In genomic region chr10:6074489-6075301, GRCh38 we compare ENCODE assay signal across 13 cellular contexts. TPM values are rescaled to one million over a fixed set of nuclear protein-coding genes. Genes with fewer than 3 reads are reported as not detected.
DNase-seq lines count a peak whose midpoint lies in the region; ATAC-seq and TF ChIP-seq lines count a peak whose summit lies in the region.
"Had no signal": no experiment of that assay in that cellular context is flagged by ENCODE, and none has a peak within 500 bp of the region (broad histone marks: within the 10 kb centered on the region; RNA-seq: fewer than 3 reads in every experiment).

No MANE protein-coding gene starts in this region.

- H3K79me2 ChIP-seq in MM.1S (ENCODE audit: low read length) = no peaks in the 10 kb centered on the region

- intact Hi-C loops in left cardiac atrium (cut with DNase I) = no loop called here
- intact Hi-C loops in cardiac septum (cut with DNase I) = no loop called here
- intact Hi-C loops in colonic mucosa (cut with DNase I) = no loop called here

- H3K4me2 ChIP-seq in MM.1S (ENCODE audit: low read depth, low read length) = no peak overlapping the region

- TF ChIP-seq CTCF in choroid plexus epithelial cell (conservative IDR thresholded peaks at IDR 0.05; ENCODE audit: low read depth, low read length) (no peak), MM.1S (IDR thresholded peaks at IDR 0.05; ENCODE audit: low read length) (no peak), colonic mucosa (IDR thresholded peaks at IDR 0.05) (no peak)

- H3K36me3 ChIP-seq in MM.1S (replicated peaks; ENCODE audit: insufficient read depth, low read length) = no peaks in the 10 kb centered on the region
- no peaks in the 10 kb centered on the region for H3K36me3 ChIP-seq in colonic mucosa

- H4K20me1 ChIP-seq in MM.1S (ENCODE audit: insufficient read depth, low read length) = no peaks in the 10 kb centered on the region

- no peaks in the 10 kb centered on the region for H3K27me3 Mint-ChIP-seq in T-helper 1 cell treated with Interleukin-12 subunit alpha and Interleukin-12 subunit beta and Interleukin-4 antibody, amounts not matched to agents 30 μg/mL and 1 μg/mL, for 36 hours (ENCODE audit: low read depth)
- H3K27me3 Mint-ChIP-seq in stimulated activated naive CD8-positive, alpha-beta T cell treated with anti-CD3 and anti-CD28 coated beads, Interleukin-15, Interleukin-2, amounts not matched to agents 100 ng/mL and 50 ng/mL, for 24 hours = no peaks in the 10 kb centered on the region
- H3K27me3 Mint-ChIP-seq: naive thymus-derived CD4-positive, alpha-beta T cell had no signal

- no peaks in the 10 kb centered on the region for H3K9me3 ChIP-seq in MM.1S (replicated peaks; ENCODE audit: insufficient read depth, low read length)
- H3K9me3 ChIP-seq in colonic mucosa = no peaks in the 10 kb centered on the region

- H3K27ac Mint-ChIP-seq in T-helper 1 cell treated with Interleukin-12 subunit alpha and Interleukin-12 subunit beta and Interleukin-4 antibody, amounts not matched to agents 30 μg/mL and 1 μg/mL, for 36 hours = peak overlapping the region; percentile 53
- H3K27ac Mint-ChIP-seq in stimulated activated naive CD8-positive, alpha-beta T cell treated with anti-CD3 and anti-CD28 coated beads, Interleukin-15, Interleukin-2, amounts not matched to agents 100 ng/mL and 50 ng/mL, for 24 hours = peak overlapping the region; percentile 86

- no peak overlapping the region for H2AFZ ChIP-seq in MM.1S (ENCODE audit: low read length)

- 0 out of 2 replicates have a peak, but pooled peaks cover under 1% of the 10 kb centered on the region for H3K4me1 ChIP-seq in MM.1S (ENCODE audit: low read length)
- no peaks in the 10 kb centered on the region for H3K4me1 ChIP-seq in colonic mucosa

- H3K27ac ChIP-seq in MM.1S (ENCODE audit: low read length) = no peak overlapping the region
- no peak overlapping the region for H3K27ac ChIP-seq in colonic mucosa
- H3K27ac ChIP-seq: C4-2B had no signal

- H3K4me3 Mint-ChIP-seq in T-helper 1 cell treated with Interleukin-12 subunit alpha and Interleukin-12 subunit beta and Interleukin-4 antibody, amounts not matched to agents 30 μg/mL and 1 μg/mL, for 36 hours = peak overlapping the region; percentile 1
- peak overlapping the region; percentile 53 for H3K4me3 Mint-ChIP-seq in stimulated activated naive CD8-positive, alpha-beta T cell treated with anti-CD3 and anti-CD28 coated beads, Interleukin-15, Interleukin-2, amounts not matched to agents 100 ng/mL and 50 ng/mL, for 24 hours

- no peaks in the 10 kb centered on the region for H3K9me3 Mint-ChIP-seq in T-helper 1 cell treated with Interleukin-12 subunit alpha and Interleukin-12 subunit beta and Interleukin-4 antibody, amounts not matched to agents 30 μg/mL and 1 μg/mL, for 36 hours
- no peaks in the 10 kb centered on the region for H3K9me3 Mint-ChIP-seq in stimulated activated naive CD8-positive, alpha-beta T cell treated with anti-CD3 and anti-CD28 coated beads, Interleukin-15, Interleukin-2, amounts not matched to agents 100 ng/mL and 50 ng/mL, for 24 hours

- peak; percentile 32 to 82 for ATAC-seq in left cardiac atrium
- ATAC-seq: naive thymus-derived CD4-positive, alpha-beta T cell had no signal

- no peaks in the 10 kb centered on the region for H3K9me2 ChIP-seq in MM.1S (replicated peaks; ENCODE audit: insufficient read depth, low read length)

- H3K27me3 ChIP-seq in MM.1S (replicated peaks; ENCODE audit: insufficient read depth, low read length) = no peaks in the 10 kb centered on the region
- no peaks in the 10 kb centered on the region for H3K27me3 ChIP-seq in colonic mucosa

- H3K36me3 Mint-ChIP-seq in T-helper 1 cell treated with Interleukin-12 subunit alpha and Interleukin-12 subunit beta and Interleukin-4 antibody, amounts not matched to agents 30 μg/mL and 1 μg/mL, for 36 hours (ENCODE audit: low read depth) = peaks cover 5% of the 10 kb centered on the region
- no peaks in the 10 kb centered on the region for H3K36me3 Mint-ChIP-seq in stimulated activated naive CD8-positive, alpha-beta T cell treated with anti-CD3 and anti-CD28 coated beads, Interleukin-15, Interleukin-2, amounts not matched to agents 100 ng/mL and 50 ng/mL, for 24 hours (ENCODE audit: low read depth)

- H3K4me1 Mint-ChIP-seq in T-helper 1 cell treated with Interleukin-12 subunit alpha and Interleukin-12 subunit beta and Interleukin-4 antibody, amounts not matched to agents 30 μg/mL and 1 μg/mL, for 36 hours (ENCODE audit: low read depth) = peaks cover 49% of the 10 kb centered on the region
- H3K4me1 Mint-ChIP-seq in stimulated activated naive CD8-positive, alpha-beta T cell treated with anti-CD3 and anti-CD28 coated beads, Interleukin-15, Interleukin-2, amounts not matched to agents 100 ng/mL and 50 ng/mL, for 24 hours (ENCODE audit: low read depth) = peaks cover 58% of the 10 kb centered on the region

- DNase-seq in left cardiac atrium (no peak), cardiac septum (ENCODE audit: low spot score) (no peak), choroid plexus epithelial cell (ENCODE audit: low read depth) (peak; percentile 35), MM.1S (no peak), colonic mucosa (no peak), NCI-H1436 (lab: John Stamatoyannopoulos, UW) (no peak)
- DNase-seq: naive thymus-derived CD4-positive, alpha-beta T cell; NCI-H2171 treated with DMSO at 0.1 percent for 48 hours; SIG-M5 had no signal

- H3F3A ChIP-seq in MM.1S (ENCODE audit: insufficient read depth, low read length) = no peaks in the 10 kb centered on the region

- no peak overlapping the region for H3K4me3 ChIP-seq in choroid plexus epithelial cell (ENCODE audit: low read depth, low read length)
- no peak overlapping the region for H3K4me3 ChIP-seq in MM.1S (ENCODE audit: low read length)
- no peak overlapping the region for H3K4me3 ChIP-seq in colonic mucosa

- H3K9ac ChIP-seq in MM.1S (ENCODE audit: low read length) = no peak overlapping the region
- H3K9ac ChIP-seq in colonic mucosa (ENCODE audit: low read depth in 2 of 2, low read length in 2 of 2) = no peak overlapping the region

RNA-seq across cellular contexts. Expression of gene IL2RA, which starts 12.5 kb away (rescaled TPM):
- total RNA-seq in left cardiac atrium (1 to 10 TPM; 2.7 to 6.3 TPM), cardiac septum (0.73 TPM), colonic mucosa (1 to 10 TPM; 1.7 to 2.4 TPM)
- total RNA-seq: HT1080 had no signal

RNA-seq across cellular contexts. Expression of gene RBM17, which starts 14.1 kb away (rescaled TPM):
- total RNA-seq in left cardiac atrium = 10 to 100 TPM; 58.6 to 80.3 TPM
- total RNA-seq in cardiac septum = 70.1 TPM
- 100 to 1,000 TPM in 1 of 2 donors, 10 to 100 TPM in 1; 80.3 to 110 TPM for total RNA-seq in colonic mucosa
